1 cellular context compared by ENCODE assay signal in the genomic region with DNA sequence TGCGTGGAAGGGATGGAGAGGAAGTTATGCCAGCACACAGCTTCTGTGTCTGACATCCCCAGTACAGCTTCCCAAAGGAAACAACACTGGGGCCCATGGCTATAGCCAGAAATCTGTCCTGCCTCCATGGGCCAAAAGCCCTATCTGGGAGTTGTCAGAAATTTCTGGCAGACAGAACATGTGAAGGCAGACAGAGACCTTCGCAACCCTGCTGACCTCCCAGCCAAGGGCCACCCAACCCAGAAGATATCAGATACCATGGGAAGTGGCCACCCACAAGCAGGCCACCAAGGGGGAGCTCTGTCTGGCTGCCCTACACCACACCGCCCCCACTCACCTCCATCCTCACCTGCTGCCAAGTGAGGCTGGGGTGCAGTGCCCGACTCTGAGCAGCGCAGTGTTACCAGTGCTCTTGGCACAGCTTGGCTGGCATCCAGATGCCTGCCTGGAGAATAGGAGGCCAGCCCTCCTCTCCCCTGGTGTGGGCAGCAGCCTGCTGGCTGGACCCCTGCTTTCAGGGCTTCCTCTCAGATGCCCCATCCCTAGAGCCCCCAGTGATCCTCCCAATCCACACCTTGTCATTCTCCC.
TF ChIP-seq lines count a peak whose summit lies in the region.

No MANE protein-coding gene starts in this region.

TF ChIP-seq in H1, 55 proteins besides CTCF, POLR2A, EP300 and RAD21 (continued from another document):
- TF ChIP-seq SIRT6 (IDR thresholded peaks at IDR 0.05; ENCODE audit: low read length) (no peak), PHF8 (conservative IDR thresholded peaks at IDR 0.05; ENCODE audit: low read depth, low read length) (no peak), SP2 (IDR thresholded peaks at IDR 0.05; ENCODE audit: low read length) (no peak), USF2 (IDR thresholded peaks at IDR 0.05; ENCODE audit: low read length) (no peak), SAP30 (IDR thresholded peaks at IDR 0.05; ENCODE audit: insufficient read depth, insufficient replicate concordance, low read length) (no peak), JUN (IDR thresholded peaks at IDR 0.05; ENCODE audit: low read depth, low read length) (no peak), NRF1 (IDR thresholded peaks at IDR 0.05; ENCODE audit: low read depth, low read length) (no peak)
